9 cellular contexts compared by ENCODE assay signal in genomic region chr14:96592591-96593388, GRCh38.
DNase-seq lines count a peak whose midpoint lies in the region; ATAC-seq and FAIRE-seq lines count a peak whose summit lies in the region.
"Had no signal": no experiment of that assay in that cellular context is flagged by ENCODE, and none has a peak within 500 bp of the region (broad histone marks: within the 10 kb centered on the region; RNA-seq: fewer than 3 reads in every experiment).

No MANE protein-coding gene starts in this region.

- intact Hi-C loops in posterior cingulate gyrus (cut with DNase I): no loop called here

- ATAC-seq in GM21515 (IDR thresholded peaks at IDR 0.05; ENCODE audit: unreplicated experiment): peak; percentile 83

- peak; percentile 94 for DNase-seq in AG20443 (ENCODE audit: low spot score)
- peak; percentile 63 for DNase-seq in NAMALWA (ENCODE audit: low spot score)
- DNase-seq in activated effector memory CD4-positive, alpha-beta T cell treated with Interleukin-2 at 50 U/mL for 16 hours: peak; percentile 57
- DNase-seq in frontal cortex (ENCODE audit: low spot score in 2 of 2): peak; percentile 44 to 66
- peak in 8 of 10 donors; percentile 42 to 94 (median 54) for DNase-seq in posterior cingulate gyrus
- DNase-seq in NCI-H748 treated with DMSO at 0.1 percent for 48 hours (lab: John Stamatoyannopoulos, UW): no peak
- no peak for DNase-seq in MG63

- H3K27me3 ChIP-seq in MG63: no peaks in the 10 kb centered on the region
- H3K27me3 ChIP-seq: ovary had no signal

- H3K4me3 ChIP-seq in MG63: no peak overlapping the region
- H3K4me3 ChIP-seq: ovary had no signal

- H3K36me3 ChIP-seq in MG63: no peaks in the 10 kb centered on the region
- H3K36me3 ChIP-seq: ovary had no signal

- FAIRE-seq in frontal cortex (lab: Jason Lieb, UNC): no peak

- no peaks in the 10 kb centered on the region for H3K9me3 ChIP-seq in MG63
- H3K9me3 ChIP-seq: ovary had no signal

Comparison
In these comparisons a context has a peak if more than half of its experiments do, and no peak if none do; other contexts are left out.
1. DNase-seq: peak in AG20443 (single experiment), NAMALWA (single experiment), activated effector memory CD4-positive, alpha-beta T cell treated with Interleukin-2 at 50 U/mL for 16 hours (single experiment), frontal cortex (2 of 2) and posterior cingulate gyrus (8 of 10); none in NCI-H748 treated with DMSO at 0.1 percent for 48 hours (single experiment) and MG63 (single experiment).